In genomic region chr12:48890657-48891418, GRCh38 we compare ENCODE assay signal across 8 cellular contexts. TPM values are rescaled to one million over a fixed set of nuclear protein-coding genes. Genes with fewer than 3 reads are reported as not detected.
DNase-seq lines count a peak whose midpoint lies in the region; ATAC-seq, FAIRE-seq and TF ChIP-seq lines count a peak whose summit lies in the region.

No MANE protein-coding gene starts in this region.

- peak; percentile 86 for TF ChIP-seq CTCF in BE2C (IDR thresholded peaks at IDR 0.05; ENCODE audit: low read depth, low read length)
- TF ChIP-seq CTCF in right atrium auricular region (IDR thresholded peaks at IDR 0.05): peak; percentile 68 to 94
- peak; percentile 86 for TF ChIP-seq CTCF in psoas muscle (IDR thresholded peaks at IDR 0.05)

- H3K27ac Mint-ChIP-seq in T-helper 1 cell treated with Interleukin-12 subunit alpha and Interleukin-12 subunit beta and Interleukin-4 antibody, amounts not matched to agents 30 μg/mL and 1 μg/mL, for 36 hours: no peak overlapping the region

- peak overlapping the region; percentile 46 for H3K4me3 ChIP-seq in BE2C (ENCODE audit: low read depth, low read length)
- H3K4me3 ChIP-seq in right atrium auricular region: peak overlapping the region; percentile 20 to 40
- peak overlapping the region; percentile 43 for H3K4me3 ChIP-seq in psoas muscle

- H3K4me1 ChIP-seq in BE2C: 0 out of 2 replicates have a peak, but pooled peaks cover 5% of the 10 kb centered on the region
- H3K4me1 ChIP-seq in right atrium auricular region: peaks cover 0 to 10% of the 10 kb centered on the region in 2 donors
- H3K4me1 ChIP-seq in psoas muscle: no peaks in the 10 kb centered on the region

- intact Hi-C loops in psoas muscle (cut with DNase I): loop anchor here (1.0 kb wide), 1 partner anchor 38 kb away; no protein-coding TSS in a partner anchor

- no peaks in the 10 kb centered on the region for H3K36me3 Mint-ChIP-seq in T-helper 1 cell treated with Interleukin-12 subunit alpha and Interleukin-12 subunit beta and Interleukin-4 antibody, amounts not matched to agents 30 μg/mL and 1 μg/mL, for 36 hours (ENCODE audit: low read depth)

- FAIRE-seq in urothelium cell line (lab: Jason Lieb, UNC): no peak

- no peaks in the 10 kb centered on the region for H3K9me3 ChIP-seq in BE2C
- no peaks in the 10 kb centered on the region for H3K9me3 ChIP-seq in right atrium auricular region
- H3K9me3 ChIP-seq in psoas muscle: no peaks in the 10 kb centered on the region

- no peaks in the 10 kb centered on the region for H3K9me3 Mint-ChIP-seq in T-helper 1 cell treated with Interleukin-12 subunit alpha and Interleukin-12 subunit beta and Interleukin-4 antibody, amounts not matched to agents 30 μg/mL and 1 μg/mL, for 36 hours

- DNase-seq in BE2C (peak; percentile 87), NCI-H128 (lab: John Stamatoyannopoulos, UW; ENCODE audit: unreplicated experiment) (peak; percentile 36), amniotic stem cell (lab: John Stamatoyannopoulos, UW) (peak; percentile 39), right atrium auricular region (ENCODE audit: low spot score) (peak; percentile 78), psoas muscle (peak; percentile 75 to 86), urothelium cell line (ENCODE audit: low spot score) (peak; percentile 82)

- H3K27me3 ChIP-seq in BE2C: peaks cover 5% of the 10 kb centered on the region; the same call in 1 of the 2 replicates
- H3K27me3 ChIP-seq in right atrium auricular region: no peaks in the 10 kb centered on the region
- peaks cover 0 to 22% (median 4%) of the 10 kb centered on the region in 3 donors for H3K27me3 ChIP-seq in psoas muscle (ENCODE audit: insufficient read depth in 3 of 3, low read length in 2 of 3)

- H3K36me3 ChIP-seq in BE2C: no peaks in the 10 kb centered on the region
- no peaks in the 10 kb centered on the region for H3K36me3 ChIP-seq in right atrium auricular region
- H3K36me3 ChIP-seq in psoas muscle (ENCODE audit: insufficient read depth in 1 of 2, low read depth in 1 of 2): no peaks in the 10 kb centered on the region

- 6 to 7% (median 6%) methylated on average over 36 to 37 of the region's 37 CpGs for whole genome bisulfite sequencing in psoas muscle, 3 donors

- H3K27me3 Mint-ChIP-seq in T-helper 1 cell treated with Interleukin-12 subunit alpha and Interleukin-12 subunit beta and Interleukin-4 antibody, amounts not matched to agents 30 μg/mL and 1 μg/mL, for 36 hours (ENCODE audit: low read depth): peaks cover 24% of the 10 kb centered on the region

- peak overlapping the region; percentile 7 for H3K4me3 Mint-ChIP-seq in T-helper 1 cell treated with Interleukin-12 subunit alpha and Interleukin-12 subunit beta and Interleukin-4 antibody, amounts not matched to agents 30 μg/mL and 1 μg/mL, for 36 hours

- peak; percentile 60 for ATAC-seq in GM21619 (IDR thresholded peaks at IDR 0.05; ENCODE audit: unreplicated experiment)
- peak; percentile 90 to 100 (median 97) for ATAC-seq in psoas muscle

- H3K4me1 Mint-ChIP-seq in T-helper 1 cell treated with Interleukin-12 subunit alpha and Interleukin-12 subunit beta and Interleukin-4 antibody, amounts not matched to agents 30 μg/mL and 1 μg/mL, for 36 hours (ENCODE audit: low read depth): peaks cover 8% of the 10 kb centered on the region

- no peak overlapping the region for H3K27ac ChIP-seq in right atrium auricular region
- H3K27ac ChIP-seq in psoas muscle: no peak overlapping the region

RNA-seq across cellular contexts. Expression of gene RND1, which starts 25.2 kb away (rescaled TPM):
- not detected for polyA plus RNA-seq in BE2C (2012; ENCODE audit: insufficient read depth, insufficient read length, low read depth)
- total RNA-seq in right atrium auricular region (under 1 TPM in 1 of 2 donors, not detected in 1; 0.70 TPM), psoas muscle (under 1 TPM in 3 of 4 donors, not detected in 1; 0.15 to 0.64 (median 0.19) TPM)
- 1 to 10 TPM in 1 of 3 donors, under 1 TPM in 1, not detected in 1; 0.18 to 1.2 TPM for polyA plus RNA-seq in psoas muscle

RNA-seq across cellular contexts. Expression of gene FKBP11, which starts 34.5 kb away (rescaled TPM):
- 19.7 TPM for polyA plus RNA-seq in BE2C (2012; ENCODE audit: insufficient read depth, insufficient read length, low read depth)
- total RNA-seq in right atrium auricular region (10 to 100 TPM in 1 of 2 donors, 1 to 10 TPM in 1; 9.1 to 10.2 TPM), psoas muscle (1 to 10 TPM; 1.6 to 7.8 (median 2.2) TPM)
- polyA plus RNA-seq in psoas muscle: 1 to 10 TPM; 1.6 to 7.6 (median 2.9) TPM

RNA-seq across cellular contexts. Expression of gene DDX23, which starts 38.9 kb away (rescaled TPM):
- 209 TPM for polyA plus RNA-seq in BE2C (2012; ENCODE audit: insufficient read depth, insufficient read length, low read depth)
- 10 to 100 TPM; 28.3 to 34.2 TPM for total RNA-seq in right atrium auricular region
- 10 to 100 TPM; 38.5 to 71.6 (median 58.5) TPM for total RNA-seq in psoas muscle
- 10 to 100 TPM; 39.4 to 92.8 (median 64.5) TPM for polyA plus RNA-seq in psoas muscle

Comparison
In these comparisons a context has a peak if more than half of its experiments do, and no peak if none do; other contexts are left out.
1. DNase-seq: peak in every context shown above with its lines; median percentile 87 in BE2C; 82 in urothelium cell line; 80 in psoas muscle; 78 in right atrium auricular region; 39 in amniotic stem cell; 36 in NCI-H128.